ENCODE assay signal across 10 cellular contexts in genomic region chr2:9703085-9703641, GRCh38.
DNase-seq lines count a peak whose midpoint lies in the region; ATAC-seq and TF ChIP-seq lines count a peak whose summit lies in the region.
"Had no signal": no experiment of that assay in that cellular context is flagged by ENCODE, and none has a peak within 500 bp of the region (broad histone marks: within the 10 kb centered on the region; RNA-seq: fewer than 3 reads in every experiment).

No MANE protein-coding gene starts in this region.

- H3K9me3 Mint-ChIP-seq in MCF 10A (ENCODE audit: unreplicated experiment), result no peaks in the 10 kb centered on the region
- peaks cover 0 to 12% (median 0%) of the 10 kb centered on the region in 11 donors for H3K9me3 Mint-ChIP-seq in naive thymus-derived CD4-positive, alpha-beta T cell
- H3K9me3 Mint-ChIP-seq: activated naive CD4-positive, alpha-beta T cell treated with anti-CD3 and anti-CD28 coated beads, Interleukin-2, amount 50 U/mL, for 24 hours had no signal

- no peaks in the 10 kb centered on the region for H3K36me3 ChIP-seq in naive thymus-derived CD4-positive, alpha-beta T cell (ENCODE audit: control insufficient read depth in 2 of 3, insufficient read depth in 3 of 3, low read length in 3 of 3)
- H3K36me3 ChIP-seq in upper lobe of left lung, result no peaks in the 10 kb centered on the region

- H3K27ac ChIP-seq in naive thymus-derived CD4-positive, alpha-beta T cell (ENCODE audit: low read depth, low read length), result no peak overlapping the region
- no peak overlapping the region for H3K27ac ChIP-seq in upper lobe of left lung
- H3K27ac ChIP-seq: C4-2B had no signal

- peak overlapping the region; percentile 16 for H3K4me3 ChIP-seq in naive thymus-derived CD4-positive, alpha-beta T cell (ENCODE audit: low read length)
- no peak overlapping the region for H3K4me3 ChIP-seq in upper lobe of left lung

- TF ChIP-seq EP300 in upper lobe of left lung (IDR thresholded peaks at IDR 0.05), result no peak

- no peaks in the 10 kb centered on the region for H3K27me3 ChIP-seq in naive thymus-derived CD4-positive, alpha-beta T cell (ENCODE audit: control insufficient read depth in 2 of 2, insufficient read depth in 2 of 2, low read length in 2 of 2)
- no peaks in the 10 kb centered on the region for H3K27me3 ChIP-seq in upper lobe of left lung

- peak; percentile 93 to 96 for ATAC-seq in activated CD4-positive, CD25-positive, alpha-beta regulatory T cell treated with anti-CD3 and anti-CD28 coated beads, Interleukin-2, amount 50 U/mL, for 24 hours
- peak; percentile 90 for ATAC-seq in naive thymus-derived CD4-positive, alpha-beta T cell
- ATAC-seq in upper lobe of left lung (ENCODE audit: low FRiP score in 2 of 2) (peak; percentile 31 to 84), GM18861 (IDR thresholded peaks at IDR 0.05; ENCODE audit: unreplicated experiment) (no peak)

- BruUV-seq in MCF 10A (replicated peaks; lab: Mats Ljungman, UMichigan), result no TSS peak

- H3K4me1 ChIP-seq in naive thymus-derived CD4-positive, alpha-beta T cell (ENCODE audit: control insufficient read depth in 2 of 2, insufficient read depth in 2 of 2, low read length in 2 of 2), result peaks cover 7 to 31% of the 10 kb centered on the region in 2 donors
- H3K4me1 ChIP-seq in upper lobe of left lung, result peaks cover 0 to 15% (median 11%) of the 10 kb centered on the region in 4 donors

- intact Hi-C loops in MCF 10A (cut with micrococcal nuclease), result loop anchor here (1.0 to 5.0 kb wide), 3 partner anchors 49 to 146 kb away; partner anchors contain the start of gene ADAM17
- intact Hi-C loops in naive thymus-derived CD4-positive, alpha-beta T cell (cut with micrococcal nuclease), result loop anchor here (1.0 to 5.0 kb wide), 6 partner anchors 48 to 148 kb away; partner anchors contain the start of genes ADAM17 (in 1 of the 2) and YWHAQ (in 1 of the 2)

- H3K4me3 Mint-ChIP-seq in MCF 10A (ENCODE audit: unreplicated experiment), result no peak overlapping the region
- peak overlapping the region in 2 of 10 donors; percentile 23 to 26 for H3K4me3 Mint-ChIP-seq in naive thymus-derived CD4-positive, alpha-beta T cell
- H3K4me3 Mint-ChIP-seq: activated naive CD4-positive, alpha-beta T cell treated with anti-CD3 and anti-CD28 coated beads, Interleukin-2, amount 50 U/mL, for 24 hours had no signal

- TF ChIP-seq CTCF in MCF 10A (IDR thresholded peaks at IDR 0.05; ENCODE audit: unreplicated experiment), result no peak
- TF ChIP-seq CTCF in upper lobe of left lung (IDR thresholded peaks at IDR 0.05), result no peak

- no peaks in the 10 kb centered on the region for H3K9me3 ChIP-seq in naive thymus-derived CD4-positive, alpha-beta T cell (ENCODE audit: control insufficient read depth in 2 of 3, low read length in 3 of 3)
- no peaks in the 10 kb centered on the region for H3K9me3 ChIP-seq in upper lobe of left lung

- no peak for TF ChIP-seq POLR2A in upper lobe of left lung (IDR thresholded peaks at IDR 0.05)

- POLR2A ChIA-PET in MCF 10A (lab: Yijun Ruan, JAX), result interaction anchor here (0.6 to 1.7 kb wide), 5 partner anchors 50 to 274 kb away, joined by 3 to 9 read pairs (median 3); partner anchors contain the start of gene YWHAQ
- POLR2A ChIA-PET in naive thymus-derived CD4-positive, alpha-beta T cell (lab: Charles Lee), result interaction anchor here (1.1 kb wide), 1 partner anchor 36 kb away, joined by 3 read pairs; no protein-coding TSS in a partner anchor

- 36 to 40% methylated on average over 5 to 10 of the region's 10 CpGs for WGBS in upper lobe of left lung, 2 donors

- H3K4me1 Mint-ChIP-seq in MCF 10A (ENCODE audit: insufficient read depth, unreplicated experiment), result peaks cover 25% of the 10 kb centered on the region
- H3K4me1 Mint-ChIP-seq in naive thymus-derived CD4-positive, alpha-beta T cell, result peaks cover 8 to 39% (median 13%) of the 10 kb centered on the region in 7 donors

- peak overlapping the region; percentile 49 for H3K27ac Mint-ChIP-seq in MCF 10A (ENCODE audit: low read depth, unreplicated experiment)
- H3K27ac Mint-ChIP-seq in naive thymus-derived CD4-positive, alpha-beta T cell, result peak overlapping the region in 1 of 9 donors; percentile 78
- H3K27ac Mint-ChIP-seq: activated naive CD4-positive, alpha-beta T cell treated with anti-CD3 and anti-CD28 coated beads, Interleukin-2, amount 50 U/mL, for 24 hours had no signal

- CTCF ChIA-PET in MCF 10A (lab: Yijun Ruan, JAX), result interaction anchor here (0.5 to 1.4 kb wide), 3 partner anchors 96 to 974 kb away, joined by 3 to 6 read pairs (median 3); no protein-coding TSS in a partner anchor
- CTCF ChIA-PET in naive thymus-derived CD4-positive, alpha-beta T cell (lab: Charles Lee), result interaction anchor here (1.3 kb wide), 1 partner anchor 10 kb away, joined by 4 read pairs; no protein-coding TSS in a partner anchor

- no peaks in the 10 kb centered on the region for H3K27me3 Mint-ChIP-seq in MCF 10A (ENCODE audit: insufficient read depth, unreplicated experiment)
- peaks cover 0 to 4% (median 0%) of the 10 kb centered on the region in 5 donors for H3K27me3 Mint-ChIP-seq in naive thymus-derived CD4-positive, alpha-beta T cell
- H3K27me3 Mint-ChIP-seq: activated naive CD4-positive, alpha-beta T cell treated with anti-CD3 and anti-CD28 coated beads, Interleukin-2, amount 50 U/mL, for 24 hours had no signal

- peak; percentile 98 for DNase-seq in A172 (ENCODE audit: low spot score)
- peak; percentile 19 for DNase-seq in HuH-7 (ENCODE audit: low spot score)
- peak; percentile 97 for DNase-seq in MCF 10A (ENCODE audit: unreplicated experiment)
- DNase-seq in naive thymus-derived CD4-positive, alpha-beta T cell, result peak in 8 of 9 donors; percentile 7 to 77 (median 44)
- peak in 1 of 2 donors; percentile 63 for DNase-seq in upper lobe of left lung
- no peak for DNase-seq in GDM1 (lab: John Stamatoyannopoulos, UW)

- no peaks in the 10 kb centered on the region for H3K36me3 Mint-ChIP-seq in MCF 10A (ENCODE audit: insufficient read depth, unreplicated experiment)
- peaks cover 0 to 17% (median 0%) of the 10 kb centered on the region in 5 donors for H3K36me3 Mint-ChIP-seq in naive thymus-derived CD4-positive, alpha-beta T cell
- H3K36me3 Mint-ChIP-seq: activated naive CD4-positive, alpha-beta T cell treated with anti-CD3 and anti-CD28 coated beads, Interleukin-2, amount 50 U/mL, for 24 hours had no signal
